Comparison of ENCODE assay signal across 9 cellular contexts in the genomic region with DNA sequence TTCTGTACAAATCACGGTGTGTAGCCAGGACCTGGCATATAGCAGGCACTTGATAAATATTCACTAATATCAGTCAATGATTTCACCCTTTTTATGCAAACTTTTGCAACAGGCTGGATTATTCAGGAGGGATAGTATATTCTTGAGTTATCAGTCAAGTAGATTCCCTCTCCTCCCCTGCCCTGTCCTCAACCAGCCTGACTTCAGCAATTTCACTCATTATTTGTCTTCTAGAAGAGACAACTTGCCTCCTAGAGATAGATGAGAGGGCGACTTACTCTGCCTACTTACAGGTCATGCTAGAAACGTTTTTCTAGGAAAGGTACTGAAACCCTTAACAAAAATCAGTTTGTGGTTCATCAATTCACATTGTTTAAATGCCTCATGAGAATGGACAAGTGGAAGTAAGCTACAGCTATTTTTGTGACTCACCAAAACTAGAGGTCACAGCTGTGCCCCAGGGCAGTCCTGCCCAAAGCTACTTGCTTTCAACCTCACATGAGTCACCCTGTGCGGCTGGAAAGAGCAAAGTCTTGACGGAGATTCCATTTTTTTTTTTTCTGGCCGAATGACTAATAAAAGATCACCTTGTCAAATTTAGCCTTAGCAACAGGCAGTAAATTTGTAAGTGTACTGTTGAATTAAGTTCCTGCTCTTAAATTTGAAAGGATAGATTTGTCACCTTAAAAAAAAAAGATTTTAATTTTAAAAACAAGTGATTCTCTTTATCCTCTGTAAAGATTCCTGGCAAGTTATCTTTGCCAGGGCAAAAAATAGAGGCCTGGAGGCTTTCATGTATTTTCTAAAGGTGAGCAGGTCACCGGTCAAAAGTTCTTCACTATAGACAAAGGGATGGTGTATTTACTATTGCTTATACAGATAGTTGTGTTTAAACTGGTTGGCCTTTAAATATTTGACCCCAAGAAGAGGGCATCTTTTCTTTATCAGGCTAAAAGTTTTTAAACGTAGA.
DNase-seq lines count a peak whose midpoint lies in the region; ATAC-seq and TF ChIP-seq lines count a peak whose summit lies in the region.
"Had no signal": no experiment of that assay in that cellular context is flagged by ENCODE, and none has a peak within 500 bp of the region (broad histone marks: within the 10 kb centered on the region; RNA-seq: fewer than 3 reads in every experiment).

No MANE protein-coding gene starts in this region.

- H3K9me3 ChIP-seq in Peyer's patch, result no peaks in the 10 kb centered on the region

- H3K36me3 ChIP-seq in brain microvascular endothelial cell (replicated peaks) (no peaks in the 10 kb centered on the region), Peyer's patch (no peaks in the 10 kb centered on the region)

- DNase-seq in brain microvascular endothelial cell (peak; percentile 96), skeletal muscle cell (ENCODE audit: low read depth) (peak; percentile 92), NCI-H524 (lab: John Stamatoyannopoulos, UW) (no peak), Peyer's patch (no peak), hippocampal formation (lab: John Stamatoyannopoulos, UW) (no peak), medulla oblongata (ENCODE audit: extremely low spot score) (no peak)
- DNase-seq: NCI-H187 had no signal

- no peak for TF ChIP-seq POLR2A in Peyer's patch (IDR thresholded peaks at IDR 0.05)

- in situ Hi-C loops in brain microvascular endothelial cell (cut with HindIII; ENCODE audit: low pct_ligation_motif_present, low sequenced_read_pairs), result no loop called here

- ATAC-seq in GM19351 (IDR thresholded peaks at IDR 0.05; ENCODE audit: unreplicated experiment), result peak; percentile 60
- ATAC-seq in HG03575 (IDR thresholded peaks at IDR 0.05; ENCODE audit: extremely low read depth, insufficient number of reproducible peaks, low FRiP score, unreplicated experiment), result peak; percentile 76

- TF ChIP-seq CTCF in brain microvascular endothelial cell (IDR thresholded peaks at IDR 0.05; ENCODE audit: low read depth, low read length, missing control alignments) (no peak), Peyer's patch (IDR thresholded peaks at IDR 0.05) (no peak)

- peak overlapping the region; percentile 52 for H3K27ac ChIP-seq in brain microvascular endothelial cell
- H3K27ac ChIP-seq in Peyer's patch, result no peak overlapping the region

- H3K4me3 ChIP-seq in brain microvascular endothelial cell (ENCODE audit: low read depth, low read length) (no peak overlapping the region), skeletal muscle cell (ENCODE audit: low read depth, low read length) (no peak overlapping the region), Peyer's patch (no peak overlapping the region)

- no peaks in the 10 kb centered on the region for H3K27me3 ChIP-seq in brain microvascular endothelial cell (replicated peaks)
- H3K27me3 ChIP-seq in Peyer's patch, result no peaks in the 10 kb centered on the region

- no peaks in the 10 kb centered on the region for H3K4me1 ChIP-seq in Peyer's patch

Comparison
In these comparisons a context has a peak if more than half of its experiments do, and no peak if none do; other contexts are left out.
1. DNase-seq: peak in brain microvascular endothelial cell (single experiment) and skeletal muscle cell (single experiment); none in NCI-H524 (0 of 2), Peyer's patch (0 of 3), hippocampal formation (0 of 2) and medulla oblongata (single experiment).